ENCODE assay signal across 7 cellular contexts in the genomic region with DNA sequence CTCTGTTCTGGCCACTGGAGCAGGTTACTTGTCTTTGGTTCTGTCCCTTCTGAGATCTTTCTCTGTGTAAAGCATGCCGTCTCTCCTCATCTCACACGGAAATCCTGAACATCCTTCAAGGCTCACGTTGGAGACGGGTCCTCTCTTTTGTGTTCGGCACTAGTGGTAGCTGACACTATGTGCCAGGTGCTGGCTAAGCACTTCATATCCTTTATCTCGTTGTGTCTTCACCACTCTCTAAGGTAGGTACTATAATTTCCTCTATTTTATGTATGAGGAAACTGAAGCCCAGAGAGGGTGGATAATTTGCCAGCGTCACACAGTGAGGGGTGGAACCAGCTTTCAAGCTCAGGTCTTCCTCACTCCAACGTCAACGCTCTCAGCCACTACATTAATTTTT.
DNase-seq lines count a peak whose midpoint lies in the region; ATAC-seq and TF ChIP-seq lines count a peak whose summit lies in the region.

No MANE protein-coding gene starts in this region.

- peak overlapping the region; percentile 96 for H3K4me3 ChIP-seq in GM12865 (ENCODE audit: low read depth, low read length)
- H3K4me3 ChIP-seq in NT2/D1 (ENCODE audit: insufficient read length, low read depth) = peak overlapping the region; percentile 99
- peak overlapping the region; percentile 97 to 99 for H3K4me3 ChIP-seq in duodenal mucosa (ENCODE audit: low read depth in 1 of 2, low read length in 2 of 2)

- H3K36me3 ChIP-seq in NT2/D1 (ENCODE audit: insufficient read depth, insufficient read length, low read length) = peaks cover 32% of the 10 kb centered on the region
- peaks cover 0 to 6% of the 10 kb centered on the region in 2 donors for H3K36me3 ChIP-seq in duodenal mucosa (ENCODE audit: control insufficient read depth in 1 of 2, insufficient read depth in 2 of 2, low read length in 2 of 2)

- no peak overlapping the region for H3K27ac ChIP-seq in duodenal mucosa (ENCODE audit: low read depth, low read length)

- ATAC-seq in HG03196 (IDR thresholded peaks at IDR 0.05; ENCODE audit: unreplicated experiment) = no peak
- no peak for ATAC-seq in GM18498 (IDR thresholded peaks at IDR 0.05; ENCODE audit: unreplicated experiment)

- H3K27me3 ChIP-seq in NT2/D1 (ENCODE audit: insufficient read depth, insufficient read length) (no peaks in the 10 kb centered on the region), duodenal mucosa (ENCODE audit: control insufficient read depth in 1 of 2, insufficient read depth in 2 of 2, low read length in 2 of 2) (no peaks in the 10 kb centered on the region)

- H3K9ac ChIP-seq in NT2/D1 (ENCODE audit: insufficient read length, low read depth) = peak overlapping the region; percentile 96
- peak overlapping the region; percentile 84 to 85 for H3K9ac ChIP-seq in duodenal mucosa (ENCODE audit: low read depth in 1 of 2, low read length in 2 of 2)

- H3K9me3 ChIP-seq in NT2/D1 (ENCODE audit: insufficient read depth, low read length) (no peaks in the 10 kb centered on the region), duodenal mucosa (ENCODE audit: control insufficient read depth in 1 of 2, low read length in 2 of 2) (no peaks in the 10 kb centered on the region)

- peaks cover 2% of the 10 kb centered on the region for H3K4me1 ChIP-seq in NT2/D1 (ENCODE audit: insufficient read depth, insufficient read length)
- peaks cover 11 to 22% of the 10 kb centered on the region in 2 donors for H3K4me1 ChIP-seq in duodenal mucosa (ENCODE audit: control insufficient read depth in 1 of 2, insufficient read depth in 2 of 2, low read length in 2 of 2)

- no peak for DNase-seq in GM12865 (ENCODE audit: low read depth)
- no peak for DNase-seq in NT2/D1 (ENCODE audit: low read depth, low spot score)
- DNase-seq in pons (ENCODE audit: low spot score) = peak; percentile 17
- DNase-seq in NCI-H510A (lab: John Stamatoyannopoulos, UW) = no peak

- TF ChIP-seq CTCF in GM12865 (IDR thresholded peaks at IDR 0.05; ENCODE audit: insufficient read depth, low read depth, low read length, missing control alignments) = no peak
